ENCODE assay signal across 8 cellular contexts in the genomic region with DNA sequence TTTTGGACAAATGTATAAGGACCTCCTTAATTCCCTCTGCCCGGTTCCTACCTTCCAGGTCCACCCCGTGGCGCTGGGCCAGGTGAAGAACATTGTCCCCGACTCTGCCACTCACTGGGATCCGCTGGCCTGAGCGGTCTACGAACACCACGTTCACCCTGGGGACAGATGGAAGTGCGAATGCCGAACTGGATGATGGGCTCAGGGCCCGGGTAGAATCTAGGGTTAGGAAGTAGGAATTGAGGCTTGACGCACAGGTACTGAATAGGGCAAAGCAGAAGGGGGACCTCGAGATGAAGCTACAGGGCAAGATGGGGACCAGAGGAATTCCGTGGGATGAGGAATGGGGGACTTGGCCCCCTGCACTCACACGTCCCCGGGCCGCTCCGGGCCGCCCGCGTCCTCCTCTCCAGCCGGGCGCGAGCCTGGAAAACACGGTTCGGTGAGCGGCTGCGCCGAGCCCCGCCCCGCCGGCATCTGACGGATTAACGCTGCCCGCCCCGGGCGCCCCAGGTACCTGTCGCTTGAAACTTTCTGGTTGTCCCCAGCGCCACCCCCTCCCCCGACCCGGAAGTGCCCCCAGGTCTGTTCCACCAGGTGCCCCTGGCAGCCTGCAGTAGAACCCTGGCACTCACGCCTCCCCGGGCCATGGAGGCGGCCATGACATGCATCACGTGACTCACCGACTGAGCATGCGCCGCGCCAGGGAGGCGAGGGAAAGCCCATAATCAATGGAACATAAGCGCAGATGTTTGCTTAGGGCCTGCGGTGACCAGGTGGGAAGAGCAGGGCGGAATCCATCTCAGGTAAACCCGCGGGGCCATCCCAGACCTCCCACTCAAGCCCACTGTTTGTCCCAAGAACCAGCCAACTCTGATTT. TPM values are rescaled to one million over a fixed set of nuclear protein-coding genes. Genes with fewer than 3 reads are reported as not detected.
DNase-seq lines count a peak whose midpoint lies in the region; ATAC-seq and TF ChIP-seq lines count a peak whose summit lies in the region.

A gene (minus strand): TSS at position 681 of the 880 bp plus-strand sequence. CDS start 19 bp downstream, at position 662.

- H3K36me3 ChIP-seq in endodermal cell (ENCODE audit: control insufficient read depth, insufficient read depth, low read length): peaks cover 35% of the 10 kb centered on the region
- H3K36me3 ChIP-seq in mesodermal cell (ENCODE audit: control insufficient read depth, insufficient read depth, low read length): peaks cover 50% of the 10 kb centered on the region

- ATAC-seq in activated CD8-positive, alpha-beta memory T cell treated with anti-CD3 and anti-CD28 coated beads, Interleukin-2, amount 10 ng/mL, durations not matched to agents 7 days and 5 days: peak; percentile 91

- H3K27me3 ChIP-seq in endodermal cell (ENCODE audit: control insufficient read depth, insufficient read depth, low read length, poor library complexity, severe bottlenecking): no peaks in the 10 kb centered on the region

- peak within 1 kb of the TSS; percentile 44 for H3K27ac ChIP-seq in endodermal cell (ENCODE audit: low read depth, low read length)
- H3K27ac ChIP-seq in mesodermal cell (ENCODE audit: low read depth, low read length, severe bottlenecking): peak within 1 kb of the TSS; percentile 36

- H3K4me3 ChIP-seq in endodermal cell (ENCODE audit: low read length) (peak within 1 kb of the TSS; percentile 93), mesodermal cell (ENCODE audit: extremely low read depth, insufficient read depth, low read length, poor library complexity, severe bottlenecking) (peak within 1 kb of the TSS; percentile 85)

- H3K4me1 ChIP-seq in endodermal cell (ENCODE audit: control insufficient read depth, insufficient read depth, low read length) (no peaks in the 10 kb centered on the region), mesodermal cell (ENCODE audit: control insufficient read depth, insufficient read depth, low read length, poor library complexity, severe bottlenecking) (peaks cover 4% of the 10 kb centered on the region)

- H3K4me1 Mint-ChIP-seq in activated CD8-positive, alpha-beta memory T cell treated with anti-CD3 and anti-CD28 coated beads, Interleukin-2, amount 10 ng/mL, durations not matched to agents 7 days and 5 days: peaks cover 15% of the 10 kb centered on the region
- peaks cover 14% of the 10 kb centered on the region for H3K4me1 Mint-ChIP-seq in endodermal cell

- peak within 1 kb of the TSS; percentile 74 for H3K4me3 Mint-ChIP-seq in activated CD8-positive, alpha-beta memory T cell treated with anti-CD3 and anti-CD28 coated beads, Interleukin-2, amount 10 ng/mL, durations not matched to agents 7 days and 5 days
- H3K4me3 Mint-ChIP-seq in endodermal cell: peak within 1 kb of the TSS; percentile 79

- H3K9me3 Mint-ChIP-seq in activated CD8-positive, alpha-beta memory T cell treated with anti-CD3 and anti-CD28 coated beads, Interleukin-2, amount 10 ng/mL, durations not matched to agents 7 days and 5 days (ENCODE audit: low read depth): no peaks in the 10 kb centered on the region
- H3K9me3 Mint-ChIP-seq in endodermal cell: no peaks in the 10 kb centered on the region

- CTCF ChIA-PET in activated CD8-positive, alpha-beta memory T cell treated with anti-CD3 and anti-CD28 coated beads, Interleukin-2, amount 10 ng/mL, durations not matched to agents 7 days and 5 days (lab: Charles Lee): interaction anchor here (0.7 to 1.0 kb wide), 5 partner anchors 36 to 73 kb away, joined by 3 to 4 read pairs (median 3); a partner anchor contains a TSS

- 2 to 3% methylated on average over 30 to 55 of the region's 55 CpGs for WGBS in endodermal cell (ENCODE audit: insufficient coverage in 1 of 2, insufficient read length in 1 of 2), 2 experiments
- WGBS in mesodermal cell (ENCODE audit: insufficient coverage in 2 of 2), 2 experiments: 1 to 3% methylated on average over 38 to 47 of the region's 55 CpGs

- DNase-seq in NCI-H187 (lab: John Stamatoyannopoulos, UW) (peak; percentile 65 to 74), NCI-H187 treated with DMSO at 0.1 percent for 48 hours (lab: John Stamatoyannopoulos, UW) (no peak), HT-29 (ENCODE audit: low spot score) (peak; percentile 82), NOMO-1 treated with DMSO at 0.1 percent for 48 hours (lab: John Stamatoyannopoulos, UW; ENCODE audit: unreplicated experiment) (peak; percentile 64), endodermal cell (peak; percentile 97)
- peak; percentile 91 for DNase-seq in activated CD8-positive, alpha-beta memory T cell treated with anti-CD3 and anti-CD28 coated beads, Interleukin-2, amount 10 ng/mL, durations not matched to agents 7 days and 5 days
- DNase-seq in stimulated activated CD8-positive, alpha-beta memory T cell treated with anti-CD3 and anti-CD28 coated beads, Interleukin-15, amount 100 ng/mL, for 1 hour (ENCODE audit: low read depth): peak; percentile 86

- H3K9me3 ChIP-seq in endodermal cell (ENCODE audit: control insufficient read depth, low read length) (no peaks in the 10 kb centered on the region), mesodermal cell (ENCODE audit: control insufficient read depth, low read length) (no peaks in the 10 kb centered on the region)

- no peak for TF ChIP-seq CTCF in endodermal cell (conservative IDR thresholded peaks at IDR 0.05)

- H3K27me3 Mint-ChIP-seq in activated CD8-positive, alpha-beta memory T cell treated with anti-CD3 and anti-CD28 coated beads, Interleukin-2, amount 10 ng/mL, durations not matched to agents 7 days and 5 days: no peaks in the 10 kb centered on the region
- no peaks in the 10 kb centered on the region for H3K27me3 Mint-ChIP-seq in endodermal cell (ENCODE audit: insufficient read depth)

- H3K9ac ChIP-seq in endodermal cell (ENCODE audit: extremely low read depth, low read length, poor library complexity, severe bottlenecking): peak within 1 kb of the TSS; percentile 71

- peaks cover 19% of the 10 kb centered on the region for H3K36me3 Mint-ChIP-seq in activated CD8-positive, alpha-beta memory T cell treated with anti-CD3 and anti-CD28 coated beads, Interleukin-2, amount 10 ng/mL, durations not matched to agents 7 days and 5 days
- H3K36me3 Mint-ChIP-seq in endodermal cell (ENCODE audit: low read depth): peaks cover 25% of the 10 kb centered on the region

- H3K27ac Mint-ChIP-seq in activated CD8-positive, alpha-beta memory T cell treated with anti-CD3 and anti-CD28 coated beads, Interleukin-2, amount 10 ng/mL, durations not matched to agents 7 days and 5 days: peak within 1 kb of the TSS; percentile 58
- peak within 1 kb of the TSS; percentile 93 for H3K27ac Mint-ChIP-seq in endodermal cell

RNA-seq across cellular contexts. Expression of the gene that starts here (rescaled TPM):
- 50.2 and 50.9 TPM in 2 replicates for total RNA-seq in HT-29 (2014; rRNA removed; shearing (Covaris generic))
- total RNA-seq in activated CD8-positive, alpha-beta memory T cell treated with anti-CD3 and anti-CD28 coated beads, Interleukin-2, amount 10 ng/mL, durations not matched to agents 7 days and 5 days: 10 to 100 TPM in 1 of 2 experiments, 1 to 10 TPM in 1; 7.4 to 11.1 TPM
- 10 to 100 TPM; 23.2 to 25.9 TPM for total RNA-seq in endodermal cell
- polyA plus RNA-seq in endodermal cell (2013, experiment 1 of 2): 15.9 TPM
- polyA plus RNA-seq in endodermal cell (2013, experiment 2 of 2): 14.1 TPM
- polyA plus RNA-seq in mesodermal cell (2013, experiment 1 of 2): 14.1 TPM
- 13.8 TPM for polyA plus RNA-seq in mesodermal cell (2013, experiment 2 of 2)
